Comparison of ENCODE assay signal across 8 cellular contexts in the genomic region with DNA sequence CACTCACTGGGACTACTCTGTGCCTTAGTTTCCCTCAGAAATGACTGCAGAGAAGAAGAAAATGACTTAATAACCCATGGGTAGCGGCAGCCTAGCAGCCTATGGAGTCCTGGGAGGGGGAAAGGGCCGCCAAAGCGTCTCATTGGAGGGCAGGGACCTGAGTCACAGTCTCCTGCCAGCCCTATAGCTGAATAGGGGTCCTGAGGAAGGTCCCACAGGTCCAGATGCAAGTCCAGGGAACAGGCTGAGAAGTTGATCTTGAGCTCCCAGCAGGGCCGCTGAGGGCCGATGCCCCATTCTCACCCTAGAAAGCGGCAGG. TPM values are rescaled to one million over a fixed set of nuclear protein-coding genes. Genes with fewer than 3 reads are reported as not detected.
DNase-seq lines count a peak whose midpoint lies in the region; ATAC-seq, FAIRE-seq and TF ChIP-seq lines count a peak whose summit lies in the region.

No MANE protein-coding gene starts in this region.

- dilution Hi-C loops in endothelial cell of umbilical vein (cut with MboI; ENCODE audit: extremely low pct_ligation_motif_present, low sequenced_read_pairs) = no loop called here

- ATAC-seq in mucosa of descending colon (no peak), HG03280 (IDR thresholded peaks at IDR 0.05; ENCODE audit: unreplicated experiment) (no peak), GM21528 (IDR thresholded peaks at IDR 0.05; ENCODE audit: low FRiP score, unreplicated experiment) (no peak)

- H3K4me1 ChIP-seq in Caco-2 (peaks cover 48% of the 10 kb centered on the region), endothelial cell of umbilical vein (ENCODE audit: control insufficient read depth, extremely low read depth, insufficient read depth, low read length) (peaks cover 67% of the 10 kb centered on the region), ovary (ENCODE audit: insufficient read depth) (peaks cover 47% of the 10 kb centered on the region), mucosa of descending colon (ENCODE audit: low read depth) (peaks cover 32% of the 10 kb centered on the region)

- H3K27me3 ChIP-seq in Caco-2 (replicated peaks; ENCODE audit: control insufficient read depth, insufficient read depth, low read length) = no peaks in the 10 kb centered on the region
- H3K27me3 ChIP-seq in endothelial cell of umbilical vein (ENCODE audit: control insufficient read depth in 2 of 2, insufficient read depth in 2 of 2, low read length in 2 of 2) = no peaks in the 10 kb centered on the region
- no peaks in the 10 kb centered on the region for H3K27me3 ChIP-seq in ovary

- H3K9me3 ChIP-seq in Caco-2 (no peaks in the 10 kb centered on the region), endothelial cell of umbilical vein (replicated peaks; ENCODE audit: control insufficient read depth, insufficient read depth, low read length) (no peaks in the 10 kb centered on the region), ovary (no peaks in the 10 kb centered on the region), mucosa of descending colon (no peaks in the 10 kb centered on the region)

- H3K9me1 ChIP-seq in endothelial cell of umbilical vein (replicated peaks; ENCODE audit: control insufficient read depth, extremely low read depth, insufficient read depth, low read length) = no peaks in the 10 kb centered on the region

- no peak for TF ChIP-seq EP300 in ovary (IDR thresholded peaks at IDR 0.05)

- peak; percentile 71 for FAIRE-seq in endothelial cell of umbilical vein (lab: Jason Lieb, UNC)

- BruUV-seq in Caco-2 (replicated peaks; lab: Mats Ljungman, UMichigan) = no TSS peak
- BruUV-seq in endothelial cell of umbilical vein (replicated peaks; lab: Mats Ljungman, UMichigan) = no TSS peak

- CTCF ChIA-PET in Caco-2 (lab: Charles Lee) = interaction anchor here (1.0 to 7.8 kb wide), 3 partner anchors 13 to 18 kb away, joined by 4 to 113 read pairs (median 4); no protein-coding TSS in a partner anchor
- CTCF ChIA-PET in endothelial cell of umbilical vein (lab: Charles Lee) = interaction anchor here (0.9 to 7.8 kb wide), 11 partner anchors 10 to 112 kb away, joined by 3 to 246 read pairs (median 5); a partner anchor contains a TSS

- intact Hi-C loops in Caco-2 (cut with micrococcal nuclease; ENCODE audit: unreplicated experiment) = no loop called here
- intact Hi-C loops in endothelial cell of umbilical vein (cut with micrococcal nuclease) = loop anchor here (5.0 kb wide), 2 partner anchors 36 to 1446 kb away; a partner anchor contains a TSS
- intact Hi-C loops in ovary (cut with DNase I) = loop anchor here in 1 of 4 donors (10.0 kb wide), 1 partner anchor 734 kb away; no protein-coding TSS in a partner anchor
- intact Hi-C loops in mucosa of descending colon (cut with DNase I, micrococcal nuclease) = no loop called here

- 59 to 61% (median 60%) methylated on average over 6 of the region's 6 CpGs for WGBS in ovary, 3 donors

- H3K9me3 Mint-ChIP-seq in Caco-2 (ENCODE audit: unreplicated experiment) = no peaks in the 10 kb centered on the region

- peaks cover 12% of the 10 kb centered on the region for H3K36me3 Mint-ChIP-seq in Caco-2 (ENCODE audit: insufficient read depth, unreplicated experiment)

- H4K20me1 ChIP-seq in endothelial cell of umbilical vein (replicated peaks; ENCODE audit: control insufficient read depth, extremely low read depth, insufficient read depth, low read length) = no peaks in the 10 kb centered on the region

- no peak for TF ChIP-seq POLR2A in endothelial cell of umbilical vein (IDR thresholded peaks at IDR 0.05; ENCODE audit: low read depth, low read length)
- no peak for TF ChIP-seq POLR2A in ovary (IDR thresholded peaks at IDR 0.05)

- no peaks in the 10 kb centered on the region for H3K27me3 Mint-ChIP-seq in Caco-2 (ENCODE audit: insufficient read depth, unreplicated experiment)

- H3K9ac ChIP-seq in endothelial cell of umbilical vein (replicated peaks; ENCODE audit: extremely low read depth, insufficient read depth, low read length) = peak overlapping the region; percentile 91

- POLR2A ChIA-PET in Caco-2 (lab: Charles Lee) = no interaction called here
- POLR2A ChIA-PET in endothelial cell of umbilical vein (lab: Charles Lee) = interaction anchor here (2.5 to 3.0 kb wide), 2 partner anchors 10 to 16 kb away, joined by 9 to 17 read pairs; no protein-coding TSS in a partner anchor

- H3K27ac Mint-ChIP-seq in Caco-2 (ENCODE audit: unreplicated experiment) = peak overlapping the region; percentile 40

- H3K27ac ChIP-seq in endothelial cell of umbilical vein (ENCODE audit: insufficient read depth, low read depth, low read length) (peak overlapping the region; percentile 87), ovary (peak overlapping the region; percentile 93 to 96)

- no peaks in the 10 kb centered on the region for H3K36me3 ChIP-seq in Caco-2 (ENCODE audit: control insufficient read depth, insufficient read depth, low read length)
- H3K36me3 ChIP-seq in endothelial cell of umbilical vein (ENCODE audit: control insufficient read depth in 2 of 2, extremely low read depth in 1 of 2, insufficient read depth in 2 of 2, low read length in 2 of 2) = peaks cover 4 to 7% of the 10 kb centered on the region in 2 experiments
- no peaks in the 10 kb centered on the region for H3K36me3 ChIP-seq in ovary
- no peaks in the 10 kb centered on the region for H3K36me3 ChIP-seq in mucosa of descending colon (ENCODE audit: low read depth)

- peaks cover 42% of the 10 kb centered on the region for H3K4me1 Mint-ChIP-seq in Caco-2 (ENCODE audit: low read depth, unreplicated experiment)

- TF ChIP-seq CTCF in Caco-2 (IDR thresholded peaks at IDR 0.05; ENCODE audit: insufficient read depth in 1 of 2, low read depth in 1 of 2, low read length in 1 of 2, severe bottlenecking in 1 of 2, unreplicated experiment in 1 of 2) (no peak), endothelial cell of umbilical vein (IDR thresholded peaks at IDR 0.05; ENCODE audit: extremely low read depth in 1 of 2, insufficient read depth in 1 of 2, low read depth in 1 of 2, low read length in 2 of 2) (no peak), ovary (IDR thresholded peaks at IDR 0.05) (no peak), mucosa of descending colon (IDR thresholded peaks at IDR 0.05) (no peak)

- H3K4me3 ChIP-seq in Caco-2 (ENCODE audit: low read depth, low read length) (no peak overlapping the region), endothelial cell of umbilical vein (replicated peaks in 1 of 3; ENCODE audit: insufficient read depth in 1 of 3, low read depth in 1 of 3, low read length in 3 of 3) (peak overlapping the region; percentile 79 to 85 (median 84)), ovary (peak overlapping the region; percentile 81), mucosa of descending colon (no peak overlapping the region)

- DNase-seq in Caco-2 (no peak), RKO (ENCODE audit: low spot score) (peak; percentile 29), endothelial cell of umbilical vein (ENCODE audit: low read depth, low spot score) (peak; percentile 69), ovary (no peak), mucosa of descending colon (no peak), NCI-H774 (lab: John Stamatoyannopoulos, UW) (no peak)

- H3K79me2 ChIP-seq in endothelial cell of umbilical vein (ENCODE audit: control insufficient read depth, insufficient read depth, low read length) = peaks cover 63% of the 10 kb centered on the region

- no peak overlapping the region for H2AFZ ChIP-seq in endothelial cell of umbilical vein (ENCODE audit: low read depth, low read length)

- H3K4me3 Mint-ChIP-seq in Caco-2 (ENCODE audit: unreplicated experiment) = peak overlapping the region; percentile 73

- peak overlapping the region; percentile 89 for H3K4me2 ChIP-seq in endothelial cell of umbilical vein (ENCODE audit: insufficient read depth, low read length)

RNA-seq across cellular contexts. Expression of a gene that starts 1.4 kb away (rescaled TPM):
- total RNA-seq in Caco-2 (2022) = 71.2 and 71.9 TPM in 2 replicates
- 249 and 252 TPM in 2 replicates for total RNA-seq in endothelial cell of umbilical vein
- 119 and 122 TPM in 2 replicates for polyA plus RNA-seq in endothelial cell of umbilical vein
- 101 and 125 TPM in 2 replicates for polyA plus RNA-seq in endothelial cell of umbilical vein (2011; cell fraction: cytosol; rRNA removed)
- polyA plus RNA-seq in endothelial cell of umbilical vein (2011; cell fraction: nucleus; rRNA removed) = 462 and 531 TPM in 2 replicates
- polyA plus RNA-seq in endothelial cell of umbilical vein (2012) = 105 and 119 TPM in 2 replicates
- 81.4 and 95.8 TPM in 2 replicates for polyA minus RNA-seq in endothelial cell of umbilical vein
- 25.6 TPM for polyA minus RNA-seq in endothelial cell of umbilical vein (2011; cell fraction: cytosol; rRNA and poly(A)+ RNA removed)
- 127 and 192 TPM in 2 replicates for polyA minus RNA-seq in endothelial cell of umbilical vein (2011; cell fraction: nucleus; rRNA and poly(A)+ RNA removed)
- 100 to 1,000 TPM in 5 of 7 donors, 10 to 100 TPM in 2; 47.2 to 151 (median 103) TPM for total RNA-seq in ovary
- polyA plus RNA-seq in ovary = 10 to 100 TPM; 40.1 to 79.4 TPM
- 10 to 100 TPM; 19.5 to 67.4 (median 33.2) TPM for total RNA-seq in mucosa of descending colon

RNA-seq across cellular contexts. Expression of a gene that starts 45.3 kb away (rescaled TPM):
- total RNA-seq in Caco-2 (2022) (34.3 and 37.5 TPM in 2 replicates), endothelial cell of umbilical vein (17.9 and 20.3 TPM in 2 replicates), ovary (100 to 1,000 TPM in 2 of 7 donors, 10 to 100 TPM in 5; 36.7 to 143 (median 98.3) TPM), mucosa of descending colon (10 to 100 TPM; 17.2 to 35.4 (median 19.1) TPM)
- polyA plus RNA-seq in endothelial cell of umbilical vein (17.3 and 19.8 TPM in 2 replicates), ovary (10 to 100 TPM; 24.1 to 41.1 TPM)
- polyA plus RNA-seq in endothelial cell of umbilical vein (2011; cell fraction: cytosol; rRNA removed) = 13.0 and 14.1 TPM in 2 replicates
- 21.7 and 24.5 TPM in 2 replicates for polyA plus RNA-seq in endothelial cell of umbilical vein (2011; cell fraction: nucleus; rRNA removed)
- 14.7 and 19.3 TPM in 2 replicates for polyA plus RNA-seq in endothelial cell of umbilical vein (2012)
- polyA minus RNA-seq in endothelial cell of umbilical vein = 14.9 and 20.7 TPM in 2 replicates
- polyA minus RNA-seq in endothelial cell of umbilical vein (2011; cell fraction: cytosol; rRNA and poly(A)+ RNA removed) = 18.2 TPM
- 7.0 and 7.5 TPM in 2 replicates for polyA minus RNA-seq in endothelial cell of umbilical vein (2011; cell fraction: nucleus; rRNA and poly(A)+ RNA removed)

RNA-seq across cellular contexts. Expression of a gene that starts 59.7 kb away (rescaled TPM):
- total RNA-seq in Caco-2 (2022) (1.2 and 2.3 TPM in 2 replicates), endothelial cell of umbilical vein (53.6 and 55.1 TPM in 2 replicates), ovary (100 to 1,000 TPM in 3 of 7 donors, 10 to 100 TPM in 4; 50.4 to 132 (median 93.5) TPM), mucosa of descending colon (10 to 100 TPM in 2 of 3 donors, 1 to 10 TPM in 1; 9.5 to 15.6 (median 11.4) TPM)
- polyA plus RNA-seq in endothelial cell of umbilical vein (30.8 and 34.5 TPM in 2 replicates), ovary (10 to 100 TPM; 16.9 to 68.4 TPM)
- polyA plus RNA-seq in endothelial cell of umbilical vein (2011; cell fraction: cytosol; rRNA removed) = 14.4 and 18.3 TPM in 2 replicates
- 171 and 207 TPM in 2 replicates for polyA plus RNA-seq in endothelial cell of umbilical vein (2011; cell fraction: nucleus; rRNA removed)
- polyA plus RNA-seq in endothelial cell of umbilical vein (2012) = 29.7 and 38.7 TPM in 2 replicates
- 34.0 and 42.1 TPM in 2 replicates for polyA minus RNA-seq in endothelial cell of umbilical vein
- 3.3 TPM for polyA minus RNA-seq in endothelial cell of umbilical vein (2011; cell fraction: cytosol; rRNA and poly(A)+ RNA removed)
- 57.3 and 65.6 TPM in 2 replicates for polyA minus RNA-seq in endothelial cell of umbilical vein (2011; cell fraction: nucleus; rRNA and poly(A)+ RNA removed)

Comparison
In these comparisons a context has a peak if more than half of its experiments do, and no peak if none do; other contexts are left out.
1. DNase-seq: peak in RKO (single experiment) and endothelial cell of umbilical vein (single experiment); none in Caco-2 (0 of 2), ovary (0 of 5), mucosa of descending colon (0 of 3) and NCI-H774 (single experiment).
2. H3K4me3 ChIP-seq: peak in endothelial cell of umbilical vein (3 of 3) and ovary (single experiment); none in Caco-2 (single experiment) and mucosa of descending colon (single experiment).